Comparison of ENCODE assay signal across 1 cellular context in the genomic region with DNA sequence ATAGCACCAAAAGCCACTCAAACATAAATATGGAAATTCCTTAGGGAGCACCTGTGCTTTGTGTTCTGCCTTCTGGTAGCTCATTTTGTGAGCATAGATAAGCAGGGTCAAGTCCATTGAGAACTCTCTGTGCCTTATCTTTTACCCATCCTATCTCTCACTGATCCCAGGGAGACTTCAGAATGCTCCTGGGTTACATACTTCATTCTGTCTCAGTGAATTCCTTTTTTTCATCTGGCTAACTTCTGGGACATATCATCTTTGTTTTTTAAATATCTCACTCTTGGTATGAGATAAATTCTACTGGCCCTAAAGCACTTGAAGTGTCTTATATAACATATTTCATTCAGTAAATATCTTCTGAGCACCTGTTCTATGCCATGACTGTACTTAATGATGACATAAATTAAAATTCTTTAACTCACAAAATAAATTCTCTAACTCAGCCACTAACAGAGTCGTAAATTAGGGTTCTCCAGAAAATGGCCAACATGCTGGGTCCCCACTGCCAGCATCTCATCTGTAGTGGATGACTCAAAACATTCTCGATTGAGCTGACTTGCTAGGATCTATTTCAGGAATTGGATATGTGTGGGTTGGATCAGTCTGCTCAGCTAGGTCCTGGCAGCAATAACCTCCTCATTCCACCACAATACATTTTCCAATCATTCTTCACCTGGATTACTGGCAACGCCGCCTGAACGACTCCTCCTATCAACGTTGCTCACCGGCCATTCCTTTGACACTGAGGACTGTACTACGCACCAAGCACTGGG.
TF ChIP-seq lines count a peak whose summit lies in the region.

No MANE protein-coding gene starts in this region.

TF ChIP-seq in A549, 52 proteins besides CTCF, POLR2A, EP300 and RAD21 (continued from another document):
- TF ChIP-seq, protein P1, sequence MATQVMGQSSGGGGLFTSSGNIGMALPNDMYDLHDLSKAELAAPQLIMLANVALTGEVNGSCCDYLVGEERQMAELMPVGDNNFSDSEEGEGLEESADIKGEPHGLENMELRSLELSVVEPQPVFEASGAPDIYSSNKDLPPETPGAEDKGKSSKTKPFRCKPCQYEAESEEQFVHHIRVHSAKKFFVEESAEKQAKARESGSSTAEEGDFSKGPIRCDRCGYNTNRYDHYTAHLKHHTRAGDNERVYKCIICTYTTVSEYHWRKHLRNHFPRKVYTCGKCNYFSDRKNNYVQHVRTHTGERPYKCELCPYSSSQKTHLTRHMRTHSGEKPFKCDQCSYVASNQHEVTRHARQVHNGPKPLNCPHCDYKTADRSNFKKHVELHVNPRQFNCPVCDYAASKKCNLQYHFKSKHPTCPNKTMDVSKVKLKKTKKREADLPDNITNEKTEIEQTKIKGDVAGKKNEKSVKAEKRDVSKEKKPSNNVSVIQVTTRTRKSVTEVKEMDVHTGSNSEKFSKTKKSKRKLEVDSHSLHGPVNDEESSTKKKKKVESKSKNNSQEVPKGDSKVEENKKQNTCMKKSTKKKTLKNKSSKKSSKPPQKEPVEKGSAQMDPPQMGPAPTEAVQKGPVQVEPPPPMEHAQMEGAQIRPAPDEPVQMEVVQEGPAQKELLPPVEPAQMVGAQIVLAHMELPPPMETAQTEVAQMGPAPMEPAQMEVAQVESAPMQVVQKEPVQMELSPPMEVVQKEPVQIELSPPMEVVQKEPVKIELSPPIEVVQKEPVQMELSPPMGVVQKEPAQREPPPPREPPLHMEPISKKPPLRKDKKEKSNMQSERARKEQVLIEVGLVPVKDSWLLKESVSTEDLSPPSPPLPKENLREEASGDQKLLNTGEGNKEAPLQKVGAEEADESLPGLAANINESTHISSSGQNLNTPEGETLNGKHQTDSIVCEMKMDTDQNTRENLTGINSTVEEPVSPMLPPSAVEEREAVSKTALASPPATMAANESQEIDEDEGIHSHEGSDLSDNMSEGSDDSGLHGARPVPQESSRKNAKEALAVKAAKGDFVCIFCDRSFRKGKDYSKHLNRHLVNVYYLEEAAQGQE (IDR thresholded peaks at IDR 0.05) = no peak
- TF ChIP-seq TFCP2L1 (CRISPR knock-in tag; IDR thresholded peaks at IDR 0.05) = no peak
- TF ChIP-seq JUNB (IDR thresholded peaks at IDR 0.05) = no peak
- TF ChIP-seq CEBPB (IDR thresholded peaks at IDR 0.05) = no peak
- TF ChIP-seq JUN (IDR thresholded peaks at IDR 0.05) = no peak
- TF ChIP-seq, protein P2, sequence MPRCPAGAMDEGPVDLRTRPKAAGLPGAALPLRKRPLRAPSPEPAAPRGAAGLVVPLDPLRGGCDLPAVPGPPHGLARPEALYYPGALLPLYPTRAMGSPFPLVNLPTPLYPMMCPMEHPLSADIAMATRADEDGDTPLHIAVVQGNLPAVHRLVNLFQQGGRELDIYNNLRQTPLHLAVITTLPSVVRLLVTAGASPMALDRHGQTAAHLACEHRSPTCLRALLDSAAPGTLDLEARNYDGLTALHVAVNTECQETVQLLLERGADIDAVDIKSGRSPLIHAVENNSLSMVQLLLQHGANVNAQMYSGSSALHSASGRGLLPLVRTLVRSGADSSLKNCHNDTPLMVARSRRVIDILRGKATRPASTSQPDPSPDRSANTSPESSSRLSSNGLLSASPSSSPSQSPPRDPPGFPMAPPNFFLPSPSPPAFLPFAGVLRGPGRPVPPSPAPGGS (IDR thresholded peaks at IDR 0.05) = no peak
- TF ChIP-seq NR3C1 (IDR thresholded peaks at IDR 0.05) = no peak
- no peak for TF ChIP-seq BHLHE40 (IDR thresholded peaks at IDR 0.05; ENCODE audit: low read depth, low read length)
- no peak for TF ChIP-seq HOXA7 (CRISPR knock-in tag; IDR thresholded peaks at IDR 0.05)
- TF ChIP-seq HEYL (CRISPR knock-in tag; IDR thresholded peaks at IDR 0.05) = no peak
- TF ChIP-seq HOXB13 (CRISPR knock-in tag; IDR thresholded peaks at IDR 0.05; ENCODE audit: low read depth) = no peak
- TF ChIP-seq, protein P3, sequence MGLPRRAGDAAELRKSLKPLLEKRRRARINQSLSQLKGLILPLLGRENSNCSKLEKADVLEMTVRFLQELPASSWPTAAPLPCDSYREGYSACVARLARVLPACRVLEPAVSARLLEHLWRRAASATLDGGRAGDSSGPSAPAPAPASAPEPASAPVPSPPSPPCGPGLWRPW (IDR thresholded peaks at IDR 0.05) = no peak
TF ChIP-seq in A549: peak in this region for 0.
